In genomic region chr20:58892932-58893224, GRCh38 we compare ENCODE assay signal across 8 cellular contexts. TPM values are rescaled to one million over a fixed set of nuclear protein-coding genes. Genes with fewer than 3 reads are reported as not detected.
A peak's percentile ranks its signal among the peaks of the same experiment; 100 is the strongest.
DNase-seq lines count a peak whose midpoint lies in the region; ATAC-seq and TF ChIP-seq lines count a peak whose summit lies in the region.

No MANE protein-coding gene starts in this region.

- H3K27ac Mint-ChIP-seq in chondrocyte (ENCODE audit: unreplicated experiment): peak overlapping the region; percentile 100
- H3K27ac Mint-ChIP-seq in nephron progenitor cell: peak overlapping the region; percentile 99

- H3K4me1 ChIP-seq in ES-I3 (ENCODE audit: insufficient read depth, low read length): peaks cover 39% of the 10 kb centered on the region

- no peak for ATAC-seq in HG03135 (IDR thresholded peaks at IDR 0.05; ENCODE audit: unreplicated experiment)
- ATAC-seq in HG03439 (IDR thresholded peaks at IDR 0.05; ENCODE audit: unreplicated experiment): no peak

- H3K9me3 ChIP-seq in ES-I3 (ENCODE audit: control insufficient read depth, insufficient read depth, low read length): no peaks in the 10 kb centered on the region; the same call in 1 of the 2 replicates

- no peaks in the 10 kb centered on the region for H3K27me3 Mint-ChIP-seq in chondrocyte (ENCODE audit: low read depth)
- H3K27me3 Mint-ChIP-seq in nephron progenitor cell (ENCODE audit: low read depth, poor library complexity): no peaks in the 10 kb centered on the region

- H3K4me3 Mint-ChIP-seq in chondrocyte (ENCODE audit: unreplicated experiment) (peak overlapping the region; percentile 97), nephron progenitor cell (peak overlapping the region; percentile 99)

- H3K36me3 ChIP-seq in ES-I3 (ENCODE audit: insufficient read depth, low read length): no peaks in the 10 kb centered on the region

- TF ChIP-seq CTCF in chondrocyte (IDR thresholded peaks at IDR 0.05) (no peak), nephron progenitor cell (IDR thresholded peaks at IDR 0.05) (no peak)

- H3K9me3 Mint-ChIP-seq in chondrocyte (ENCODE audit: low read depth): no peaks in the 10 kb centered on the region
- H3K9me3 Mint-ChIP-seq in nephron progenitor cell: peaks cover 6% of the 10 kb centered on the region

- H3K4me1 Mint-ChIP-seq in chondrocyte (ENCODE audit: low read depth) (peaks cover 54% of the 10 kb centered on the region), nephron progenitor cell (peaks cover 61% of the 10 kb centered on the region)

- H3K36me3 Mint-ChIP-seq in chondrocyte (ENCODE audit: low read depth): peaks cover 3% of the 10 kb centered on the region
- H3K36me3 Mint-ChIP-seq in nephron progenitor cell (ENCODE audit: low read depth): peaks cover 17% of the 10 kb centered on the region

- peak; percentile 68 for DNase-seq in NCI-H146 treated with DMSO at 0.1 percent for 48 hours (lab: John Stamatoyannopoulos, UW; ENCODE audit: unreplicated experiment)
- no peak for DNase-seq in chondrocyte (ENCODE audit: low spot score)
- no peak for DNase-seq in nephron progenitor cell
- no peak for DNase-seq in superior temporal gyrus (ENCODE audit: extremely low spot score)
- DNase-seq in stimulated activated CD4-positive, alpha-beta T cell treated with anti-CD3 and anti-CD28 coated beads, Interleukin-2, amount 100 ng/mL, for 48 hours: no peak

- peak overlapping the region; percentile 85 for H3K9ac ChIP-seq in ES-I3 (ENCODE audit: low read depth, low read length)

RNA-seq across cellular contexts. Expression of gene GNAS, which starts 40.4 kb away (rescaled TPM):
- 1,127 to 1,393 TPM (median 1,374 TPM) in 3 replicates for total RNA-seq in chondrocyte

RNA-seq across cellular contexts. Expression of gene GNAS-AS1, which starts 42.2 kb away (rescaled TPM):
- total RNA-seq in chondrocyte: 1.1 to 2.7 TPM (median 1.7 TPM) in 3 replicates
